Comparison of ENCODE assay signal across 8 cellular contexts in genomic region chr1:228464487-228464983, GRCh38. TPM values are rescaled to one million over a fixed set of nuclear protein-coding genes. Genes with fewer than 3 reads are reported as not detected.
A peak's percentile ranks its signal among the peaks of the same experiment; 100 is the strongest.
DNase-seq lines count a peak whose midpoint lies in the region; ATAC-seq and TF ChIP-seq lines count a peak whose summit lies in the region.

No MANE protein-coding gene starts in this region.

- peak overlapping the region in 2 of 3 donors; percentile 42 to 91 for H3K27ac Mint-ChIP-seq in IgD-negative memory B cell
- peak overlapping the region; percentile 90 for H3K27ac Mint-ChIP-seq in T-helper 2 cell treated with Interferon-gamma antibody and Interleukin-4, amounts not matched to agents 5 μg/mL and 100 μg/mL, for 36 hours

- H3K27me3 ChIP-seq in smooth muscle cell (ENCODE audit: low read depth): peaks cover 99% of the 10 kb centered on the region

- H3K4me3 Mint-ChIP-seq in IgD-negative memory B cell: peak overlapping the region; percentile 81 to 98 (median 94)
- H3K4me3 Mint-ChIP-seq in T-helper 2 cell treated with Interferon-gamma antibody and Interleukin-4, amounts not matched to agents 5 μg/mL and 100 μg/mL, for 36 hours: peak overlapping the region; percentile 85

- H3K9me3 Mint-ChIP-seq in IgD-negative memory B cell: no peaks in the 10 kb centered on the region
- H3K9me3 Mint-ChIP-seq in T-helper 2 cell treated with Interferon-gamma antibody and Interleukin-4, amounts not matched to agents 5 μg/mL and 100 μg/mL, for 36 hours: no peaks in the 10 kb centered on the region

- peaks cover 18 to 27% (median 21%) of the 10 kb centered on the region in 3 donors for H3K4me1 Mint-ChIP-seq in IgD-negative memory B cell
- peaks cover 56% of the 10 kb centered on the region for H3K4me1 Mint-ChIP-seq in T-helper 2 cell treated with Interferon-gamma antibody and Interleukin-4, amounts not matched to agents 5 μg/mL and 100 μg/mL, for 36 hours (ENCODE audit: low read depth)

- TF ChIP-seq CTCF in astrocyte of the cerebellum (IDR thresholded peaks at IDR 0.05; ENCODE audit: low read depth, low read length, missing control alignments) (no peak), smooth muscle cell (IDR thresholded peaks at IDR 0.05; ENCODE audit: borderline replicate concordance, insufficient read depth, poor library complexity, severe bottlenecking) (no peak)

- no peaks in the 10 kb centered on the region for H3K79me2 ChIP-seq in smooth muscle cell (ENCODE audit: low read depth)

- no peaks in the 10 kb centered on the region for H3K9me3 ChIP-seq in smooth muscle cell (replicated peaks; ENCODE audit: low read depth)

- ATAC-seq in GM21390 (IDR thresholded peaks at IDR 0.05; ENCODE audit: unreplicated experiment): peak; percentile 78

- no peaks in the 10 kb centered on the region for H3K36me3 ChIP-seq in smooth muscle cell (ENCODE audit: low read depth)

- H3K27me3 Mint-ChIP-seq in IgD-negative memory B cell: peaks cover 33% of the 10 kb centered on the region
- H3K27me3 Mint-ChIP-seq in T-helper 2 cell treated with Interferon-gamma antibody and Interleukin-4, amounts not matched to agents 5 μg/mL and 100 μg/mL, for 36 hours (ENCODE audit: low read depth): peaks cover 2% of the 10 kb centered on the region

- WGBS in smooth muscle cell (ENCODE audit: low lambda C conversion rate): 3% methylated on average over 33 of the region's 33 CpGs

- H3K4me2 ChIP-seq in smooth muscle cell: peak overlapping the region; percentile 83

- no peak overlapping the region for H3K9ac ChIP-seq in smooth muscle cell (ENCODE audit: low read depth)

- no peaks in the 10 kb centered on the region for H4K20me1 ChIP-seq in smooth muscle cell (ENCODE audit: low read depth)

- no peak overlapping the region for H3K27ac ChIP-seq in smooth muscle cell (ENCODE audit: low read depth)

- H2AFZ ChIP-seq in smooth muscle cell (ENCODE audit: low read depth): peak overlapping the region; percentile 70

- in situ Hi-C loops in astrocyte of the cerebellum (cut with HindIII; ENCODE audit: low sequenced_read_pairs): no loop called here

- H3K36me3 Mint-ChIP-seq in IgD-negative memory B cell: no peaks in the 10 kb centered on the region
- peaks cover 8% of the 10 kb centered on the region for H3K36me3 Mint-ChIP-seq in T-helper 2 cell treated with Interferon-gamma antibody and Interleukin-4, amounts not matched to agents 5 μg/mL and 100 μg/mL, for 36 hours (ENCODE audit: low read depth)

- H3K4me1 ChIP-seq in smooth muscle cell (ENCODE audit: low read depth): no peaks in the 10 kb centered on the region

- H3K4me3 ChIP-seq in astrocyte of the cerebellum (ENCODE audit: low read depth, low read length) (peak overlapping the region; percentile 36), smooth muscle cell (peak overlapping the region; percentile 49)

- peak; percentile 92 for DNase-seq in COLO668 (lab: John Stamatoyannopoulos, UW; ENCODE audit: unreplicated experiment)
- DNase-seq in T-helper 2 cell treated with Interferon-gamma antibody and Interleukin-4, amounts not matched to agents 5 μg/mL and 100 μg/mL, for 36 hours (ENCODE audit: low spot score): peak; percentile 90
- peak; percentile 55 for DNase-seq in astrocyte of the cerebellum (ENCODE audit: low read depth)
- peak in 45 of 51 donors; percentile 18 to 89 (median 64) for DNase-seq in hypothalamus (lab: John Stamatoyannopoulos, UW)
- no peak for DNase-seq in smooth muscle cell (lab: John Stamatoyannopoulos, UW; ENCODE audit: unreplicated experiment)
- no peak for DNase-seq in KG1 (lab: John Stamatoyannopoulos, UW)

- H3F3A ChIP-seq in smooth muscle cell (ENCODE audit: low read depth): no peaks in the 10 kb centered on the region

RNA-seq across cellular contexts. Expression of gene RNF187, which starts 22.6 kb away (rescaled TPM):
- polyA plus RNA-seq in IgD-negative memory B cell: 13.0 TPM
- total RNA-seq in smooth muscle cell: 35.9 and 36.4 TPM in 2 replicates
- 150 and 161 TPM in 2 replicates for polyA plus RNA-seq in smooth muscle cell

RNA-seq across cellular contexts. Expression of gene TRIM17, which starts 47.9 kb away (rescaled TPM):
- polyA plus RNA-seq in IgD-negative memory B cell (not detected), smooth muscle cell (1.5 and 4.4 TPM in 2 replicates)
- total RNA-seq in smooth muscle cell: 1.4 and 1.6 TPM in 2 replicates

RNA-seq across cellular contexts. Expression of gene TRIM11, which starts 57.9 kb away (rescaled TPM):
- polyA plus RNA-seq in IgD-negative memory B cell (20.5 TPM), smooth muscle cell (11.5 and 14.0 TPM in 2 replicates)
- total RNA-seq in smooth muscle cell: 7.8 and 14.6 TPM in 2 replicates

Comparison
In these comparisons a context has a peak if more than half of its experiments do, and no peak if none do; other contexts are left out.
1. DNase-seq: peak in COLO668 (single experiment), T-helper 2 cell treated with Interferon-gamma antibody and Interleukin-4, amounts not matched to agents 5 μg/mL and 100 μg/mL, for 36 hours (single experiment), astrocyte of the cerebellum (single experiment) and hypothalamus (45 of 51); none in smooth muscle cell (single experiment) and KG1 (single experiment).
2. RNA of gene RNF187, which starts 22.6 kb away (polyA plus RNA-seq): 150 to 161 TPM in smooth muscle cell; 13.0 TPM in IgD-negative memory B cell (single experiment); every median in the first group is over 10 times any median in the second.